In the genomic region with DNA sequence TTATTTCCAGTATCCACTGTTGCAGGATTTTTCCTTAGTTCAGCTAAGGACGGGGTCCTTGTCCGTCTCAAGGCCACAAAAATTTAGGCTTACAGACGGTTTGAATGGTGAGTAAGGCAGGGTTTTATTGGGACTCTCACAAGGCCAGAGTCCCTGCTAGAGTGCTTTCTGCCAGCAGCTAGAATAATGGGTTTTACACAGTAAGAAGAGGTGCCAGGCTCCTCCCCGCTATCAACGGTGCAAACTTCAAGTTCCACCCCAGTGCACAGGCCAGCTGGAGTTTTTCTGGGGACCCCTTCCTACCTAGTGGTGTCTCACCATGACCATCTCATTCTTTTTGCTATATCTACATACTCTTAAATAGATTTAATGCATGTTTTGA, we compare ENCODE assay signal across 13 cellular contexts.
"Had no signal": no experiment of that assay in that cellular context is flagged by ENCODE, and none has a peak within 500 bp of the region (broad histone marks: within the 10 kb centered on the region; RNA-seq: fewer than 3 reads in every experiment).

No MANE protein-coding gene starts in this region.

- H3K36me3 ChIP-seq: gastrocnemius medialis, ovary, right atrium auricular region had no signal

- H3K27ac ChIP-seq: coronary artery, gastrocnemius medialis, ovary, right atrium auricular region had no signal

- H3K36me3 Mint-ChIP-seq: natural killer cell had no signal

- H3K4me3 Mint-ChIP-seq: immature natural killer cell, natural killer cell, neural crest cell, type B pancreatic cell had no signal

- H3K9me3 Mint-ChIP-seq: immature natural killer cell, natural killer cell, neural crest cell, type B pancreatic cell had no signal

- H3K27ac Mint-ChIP-seq: immature natural killer cell, natural killer cell, type B pancreatic cell had no signal

- H3K27me3 ChIP-seq: gastrocnemius medialis, ovary, right atrium auricular region had no signal

- ATAC-seq: gastrocnemius medialis, natural killer cell had no signal

- H3K4me2 ChIP-seq: smooth muscle cell had no signal

- H3K4me1 Mint-ChIP-seq: immature natural killer cell, natural killer cell had no signal

- DNase-seq: effector CD4-positive, alpha-beta T cell; gastrocnemius medialis; immature natural killer cell; natural killer cell; nucleus accumbens; ovary; stimulated activated CD4-positive, alpha-beta T cell treated with anti-CD3 and anti-CD28 coated beads, Interleukin-2, amount 100 ng/mL, for 48 hours; stimulated activated naive CD4-positive, alpha-beta T cell treated with Interleukin-2 at 50 U/mL for 16 hours had no signal

- H3K4me3 ChIP-seq: coronary artery, gastrocnemius medialis, ovary, right atrium auricular region, smooth muscle cell had no signal

- H3K27me3 Mint-ChIP-seq: type B pancreatic cell had no signal

- H3K9me3 ChIP-seq: gastrocnemius medialis, ovary, right atrium auricular region had no signal

- H3K4me1 ChIP-seq: gastrocnemius medialis, right atrium auricular region had no signal
